ENCODE assay signal across 9 cellular contexts in genomic region chr4:3747582-3747906, GRCh38. TPM values are rescaled to one million over a fixed set of nuclear protein-coding genes. Genes with fewer than 3 reads are reported as not detected.
DNase-seq lines count a peak whose midpoint lies in the region; ATAC-seq and TF ChIP-seq lines count a peak whose summit lies in the region.
"Had no signal": no experiment of that assay in that cellular context is flagged by ENCODE, and none has a peak within 500 bp of the region (broad histone marks: within the 10 kb centered on the region; RNA-seq: fewer than 3 reads in every experiment).

No MANE protein-coding gene starts in this region.

- H3K4me3 ChIP-seq in heart left ventricle (no peak overlapping the region), fibroblast of villous mesenchyme (ENCODE audit: low read depth, low read length) (no peak overlapping the region), transverse colon (no peak overlapping the region)

- H3K27me3 ChIP-seq in heart left ventricle (peaks cover 11 to 56% (median 37%) of the 10 kb centered on the region in 9 donors), transverse colon (peaks cover 53% of the 10 kb centered on the region)

- H3K36me3 ChIP-seq in heart left ventricle, result no peaks in the 10 kb centered on the region
- no peaks in the 10 kb centered on the region for H3K36me3 ChIP-seq in transverse colon

- in situ Hi-C loops in transverse colon (cut with MboI; ENCODE audit: low pct_ligation_motif_present in 1 of 4, low pct_unique_long_range_greater_than_20kb in 1 of 4, low sequenced_read_pairs in 3 of 4), result no loop called here

- no peak for TF ChIP-seq POLR2A in heart left ventricle (IDR thresholded peaks at IDR 0.05)
- no peak for TF ChIP-seq POLR2A in transverse colon (IDR thresholded peaks at IDR 0.05)

- TF ChIP-seq CTCF in heart left ventricle (IDR thresholded peaks at IDR 0.05) (peak in 11 of 12 donors; percentile 12 to 54 (median 32)), fibroblast of villous mesenchyme (IDR thresholded peaks at IDR 0.05; ENCODE audit: insufficient read depth, low read depth, low read length) (peak; percentile 27), transverse colon (IDR thresholded peaks at IDR 0.05) (peak in 4 of 5 experiments; percentile 9 to 19 (median 11))

- no peak for TF ChIP-seq EP300 in transverse colon (IDR thresholded peaks at IDR 0.05; ENCODE audit: low read depth)

- WGBS in heart left ventricle, 4 donors, result 4 to 11% (median 9%) methylated on average over 14 to 16 of the region's 16 CpGs
- 18 to 21% methylated on average over 6 to 13 of the region's 16 CpGs for WGBS in transverse colon (ENCODE audit: low coverage in 1 of 2), 2 donors

- peak in 1 of 4 donors; percentile 28 for ATAC-seq in heart left ventricle
- ATAC-seq in left cardiac atrium, result no peak
- ATAC-seq in HG03378 (IDR thresholded peaks at IDR 0.05; ENCODE audit: unreplicated experiment), result no peak
- no peak for ATAC-seq in GM19455 (IDR thresholded peaks at IDR 0.05; ENCODE audit: unreplicated experiment)

- H3K27ac ChIP-seq in heart left ventricle (no peak overlapping the region), transverse colon (no peak overlapping the region)

- H3K4me1 ChIP-seq in heart left ventricle, result peaks cover 0 to 4% (median 0%) of the 10 kb centered on the region in 12 donors
- no peaks in the 10 kb centered on the region for H3K4me1 ChIP-seq in transverse colon

- H3K9me3 ChIP-seq in heart left ventricle (peaks cover 0 to 5% (median 0%) of the 10 kb centered on the region in 12 donors), transverse colon (no peaks in the 10 kb centered on the region)

- no peak for DNase-seq in heart left ventricle
- DNase-seq in left cardiac atrium, result no peak
- peak; percentile 26 for DNase-seq in NAMALWA (ENCODE audit: low spot score)
- DNase-seq in fibroblast of villous mesenchyme (ENCODE audit: low read depth), result no peak
- DNase-seq in transverse colon, result no peak
- DNase-seq in epidermal melanocyte (ENCODE audit: insufficient read length, low spot score), result no peak
- DNase-seq: NCI-H1105 had no signal

- intact Hi-C loops in heart left ventricle (cut with DNase I) (loop anchor here in 3 of 10 donors (5.0 to 10.0 kb wide), 3 partner anchors 127 to 135 kb away; no protein-coding TSS in a partner anchor), left cardiac atrium (cut with DNase I) (no loop called here), transverse colon (cut with DNase I; ENCODE audit: low total_unique reads) (no loop called here)

RNA-seq across cellular contexts. Expression of gene ADRA2C, which starts 18.6 kb away (rescaled TPM):
- total RNA-seq in heart left ventricle (1 to 10 TPM; 3.4 to 7.7 (median 5.6) TPM), left cardiac atrium (1 to 10 TPM; 6.8 TPM), fibroblast of villous mesenchyme (2.2 and 6.8 TPM in 2 replicates), transverse colon (1 to 10 TPM in 2 of 4 donors, under 1 TPM in 1, not detected in 1; 0.96 to 1.6 (median 1.1) TPM)
- polyA plus RNA-seq in heart left ventricle, result 1 to 10 TPM; 3.9 to 4.2 TPM
